23 cellular contexts compared by ENCODE assay signal in genomic region chr19:56988271-56988670, GRCh38.
DNase-seq lines count a peak whose midpoint lies in the region; ATAC-seq, FAIRE-seq and TF ChIP-seq lines count a peak whose summit lies in the region.
"Had no signal": no experiment of that assay in that cellular context is flagged by ENCODE, and none has a peak within 500 bp of the region (broad histone marks: within the 10 kb centered on the region; RNA-seq: fewer than 3 reads in every experiment).

No MANE protein-coding gene starts in this region.

- H3K36me3 Mint-ChIP-seq in H9 (ENCODE audit: insufficient read depth in 1 of 3, low read depth in 3 of 3), result peaks cover 25 to 43% (median 32%) of the 10 kb centered on the region in 3 experiments
- H3K36me3 Mint-ChIP-seq: CD8-positive, alpha-beta memory T cell; IgD-negative memory B cell had no signal

- intact Hi-C loops in HepG2 (cut with micrococcal nuclease; ENCODE audit: unreplicated experiment), result no loop called here
- intact Hi-C loops in right lobe of liver (cut with DNase I), result no loop called here

- H3K14ac ChIP-seq in trophoblast cell (ENCODE audit: low read length) (no peak overlapping the region), H9 (ENCODE audit: insufficient read depth, low read length) (no peak overlapping the region)

- in situ Hi-C loops in HepG2 (cut with HindIII; ENCODE audit: extremely low pct_ligation_motif_present, low pct_unique_long_range_greater_than_20kb), result no loop called here
- in situ Hi-C loops in GM13977 (cut with MboI; ENCODE audit: low pct_unique_long_range_greater_than_20kb, low sequenced_read_pairs, unreplicated experiment), result no loop called here

- H2BK120ac ChIP-seq in trophoblast cell (ENCODE audit: insufficient read depth, low read length, poor library complexity) (no peak overlapping the region), H9 (ENCODE audit: low read depth, low read length, poor library complexity, severe bottlenecking) (no peak overlapping the region)

- FAIRE-seq in HepG2 (lab: Jason Lieb, UNC), result no peak
- FAIRE-seq: GM12878, H54, HTR-8/SVneo had no signal

- H3T11ph ChIP-seq in H9 (ENCODE audit: low read length), result no peak overlapping the region

- H4K91ac ChIP-seq in trophoblast cell (ENCODE audit: low read depth, low read length), result no peak overlapping the region
- no peak overlapping the region for H4K91ac ChIP-seq in H9 (ENCODE audit: insufficient read length, low read depth, low read length)

- POLR2A ChIA-PET in HepG2 (lab: Yijun Ruan, JAX), result interaction anchor here (0.7 kb wide), 1 partner anchor 12 kb away, joined by 3 read pairs; no protein-coding TSS in a partner anchor

- H3K4ac ChIP-seq in trophoblast cell (ENCODE audit: low read depth, low read length) (no peak overlapping the region), H9 (ENCODE audit: low read depth, low read length) (no peak overlapping the region)

- H3K4me3 ChIP-seq in HepG2 (replicated peaks in 1 of 3; ENCODE audit: insufficient read depth in 1 of 3, low read depth in 2 of 3, low read length in 3 of 3) (no peak overlapping the region), right lobe of liver (no peak overlapping the region), trophoblast cell (ENCODE audit: low read depth, low read length) (no peak overlapping the region)
- H3K4me3 ChIP-seq: BLaER1 treated with 17β-estradiol and CSF1 and Interleukin-3, amounts not matched to agents 10 nM and 100 nM; GM12878; GM23338 had no signal

- BruUV-seq in HepG2 (replicated peaks; lab: Mats Ljungman, UMichigan), result no TSS peak

- TF ChIP-seq POLR2A in HepG2 (IDR thresholded peaks at IDR 0.05; ENCODE audit: insufficient read depth in 1 of 2, low read depth in 2 of 2, low read length in 2 of 2) (no peak), right lobe of liver (IDR thresholded peaks at IDR 0.05) (no peak)

- no peaks in the 10 kb centered on the region for H3K36me3 ChIP-seq in HepG2 (replicated peaks in 1 of 2; ENCODE audit: control insufficient read depth in 1 of 2, insufficient read depth in 2 of 2, low read length in 2 of 2)
- no peaks in the 10 kb centered on the region for H3K36me3 ChIP-seq in right lobe of liver
- no peaks in the 10 kb centered on the region for H3K36me3 ChIP-seq in trophoblast cell (ENCODE audit: control insufficient read depth in 1 of 2, insufficient read depth in 2 of 2, low read length in 2 of 2)
- H3K36me3 ChIP-seq: BLaER1 treated with 17β-estradiol and CSF1 and Interleukin-3, amounts not matched to agents 10 nM and 100 nM had no signal

- H3K27ac ChIP-seq in HepG2 (ENCODE audit: extremely low read length, insufficient read depth, low read length) (no peak overlapping the region), right lobe of liver (no peak overlapping the region), caudate nucleus (ENCODE audit: low read depth, low read length) (peak overlapping the region; percentile 89), trophoblast cell (ENCODE audit: low read depth, low read length) (no peak overlapping the region), H9 (ENCODE audit: insufficient read length, low read depth, low read length) (no peak overlapping the region)
- H3K27ac ChIP-seq: BLaER1 treated with 17β-estradiol and CSF1 and Interleukin-3, amounts not matched to agents 10 nM and 100 nM had no signal

- TF ChIP-seq RAD21 in HepG2 (CRISPR knock-in tag; IDR thresholded peaks at IDR 0.05), result no peak

- no peak for DNase-seq in HepG2 (ENCODE audit: low spot score)
- no peak for DNase-seq in right lobe of liver
- peak in 1 of 61 donors; percentile 9 for DNase-seq in caudate nucleus (lab: John Stamatoyannopoulos, UW)
- DNase-seq in trophoblast cell, result no peak
- no peak for DNase-seq in H9
- no peak for DNase-seq in GM13977 (ENCODE audit: low spot score)
- DNase-seq in globus pallidus (ENCODE audit: low spot score), result no peak
- DNase-seq: 8988T; CD8-positive, alpha-beta memory T cell; COR-L47; DMS 273 treated with DMSO at 0.1 percent for 48 hours; DMS53; DND-41; EL; HFFc6 had no signal

- H3K27me3 ChIP-seq in HepG2 (ENCODE audit: control insufficient read depth in 1 of 2, insufficient read depth in 2 of 2, low read length in 2 of 2) (no peaks in the 10 kb centered on the region), right lobe of liver (no peaks in the 10 kb centered on the region), trophoblast cell (ENCODE audit: insufficient read depth, low read length) (no peaks in the 10 kb centered on the region), H9 (ENCODE audit: insufficient read depth, low read length) (no peaks in the 10 kb centered on the region)
- H3K27me3 ChIP-seq: BLaER1 treated with 17β-estradiol and CSF1 and Interleukin-3, amounts not matched to agents 10 nM and 100 nM had no signal

- H2AFZ ChIP-seq in HepG2 (ENCODE audit: low read length) (no peak overlapping the region), trophoblast cell (ENCODE audit: insufficient read depth, low read length, poor library complexity) (no peak overlapping the region), H9 (ENCODE audit: low read length) (no peak overlapping the region)
- H2AFZ ChIP-seq: GM23338 had no signal

- H4K8ac ChIP-seq in trophoblast cell (ENCODE audit: low read depth, low read length) (no peak overlapping the region), H9 (replicated peaks; ENCODE audit: insufficient read length, low read depth, low read length) (no peak overlapping the region)

- H3K9me3 Mint-ChIP-seq in H9, result peaks cover 87 to 96% of the 10 kb centered on the region in 2 experiments

- H3K4me1 Mint-ChIP-seq in H9, result no peaks in the 10 kb centered on the region
- H3K4me1 Mint-ChIP-seq: B cell; CD8-positive, alpha-beta memory T cell; GM23338; IgD-negative memory B cell had no signal

- H2AK5ac ChIP-seq in trophoblast cell (ENCODE audit: low read length), result no peak overlapping the region
- H2AK5ac ChIP-seq in H9 (ENCODE audit: insufficient read length, low read length), result no peak overlapping the region

- WGBS in HepG2 (ENCODE audit: low lambda C conversion rate), result 56% methylated on average over 6 of the region's 6 CpGs
- WGBS in right lobe of liver (ENCODE audit: insufficient coverage, low coverage, low lambda C conversion rate, missing lambda C conversion rate), result 57% methylated on average over 6 of the region's 6 CpGs
- WGBS in trophoblast cell (ENCODE audit: extremely low coverage, insufficient coverage, insufficient read length), result no CpG with 5 or more reads among the region's 6 CpGs
- WGBS in H9 (ENCODE audit: extremely low coverage, insufficient read length, low lambda C conversion rate), result no CpG with 5 or more reads among the region's 6 CpGs

- no peak for ATAC-seq in HepG2
- ATAC-seq in right lobe of liver, result no peak
- ATAC-seq: GM12878, GM23338, HCT116 had no signal

- H3K9me3 ChIP-seq in HepG2 (ENCODE audit: low read length), result no peaks in the 10 kb centered on the region
- H3K9me3 ChIP-seq in right lobe of liver, result no peaks in the 10 kb centered on the region
- H3K9me3 ChIP-seq in trophoblast cell (ENCODE audit: insufficient read depth, low read depth, low read length), result peaks cover 20% of the 10 kb centered on the region
- peaks cover 79% of the 10 kb centered on the region for H3K9me3 ChIP-seq in H9 (ENCODE audit: control insufficient read depth, low read depth, low read length)

- TF ChIP-seq CTCF in HepG2 (CRISPR knock-in tag; IDR thresholded peaks at IDR 0.05) (no peak), right lobe of liver (IDR thresholded peaks at IDR 0.05) (no peak), H9 (conservative IDR thresholded peaks at IDR 0.05) (no peak), GM13977 (IDR thresholded peaks at IDR 0.05; ENCODE audit: extremely low read depth, insufficient read depth, missing control alignments) (no peak)

- no peak overlapping the region for H2BK15ac ChIP-seq in H9 (ENCODE audit: low read depth, low read length)

- H3K23me2 ChIP-seq in H9 (ENCODE audit: insufficient read length, low read depth, low read length, poor library complexity, severe bottlenecking), result no peaks in the 10 kb centered on the region

- no peak overlapping the region for H3K27ac Mint-ChIP-seq in H9
- H3K27ac Mint-ChIP-seq: B cell; CD8-positive, alpha-beta memory T cell; GM23338; HFFc6; IgD-negative memory B cell had no signal

- H3K18ac ChIP-seq in trophoblast cell (ENCODE audit: low read length), result no peak overlapping the region
- no peak overlapping the region for H3K18ac ChIP-seq in H9 (ENCODE audit: insufficient read length, low read depth, low read length)

- H2BK5ac ChIP-seq in trophoblast cell (ENCODE audit: low read depth, low read length, poor library complexity), result no peak overlapping the region
- no peak overlapping the region for H2BK5ac ChIP-seq in H9 (ENCODE audit: insufficient read length, low read length)

- H3K4me1 ChIP-seq in HepG2 (ENCODE audit: insufficient read depth, low read length), result peaks cover 27% of the 10 kb centered on the region; the same call in 1 of the 2 replicates
- no peaks in the 10 kb centered on the region for H3K4me1 ChIP-seq in right lobe of liver
- no peaks in the 10 kb centered on the region for H3K4me1 ChIP-seq in trophoblast cell (ENCODE audit: control insufficient read depth in 1 of 2, insufficient read depth in 2 of 2, low read length in 2 of 2)
- H3K4me1 ChIP-seq in H9 (ENCODE audit: insufficient read depth, low read length), result no peaks in the 10 kb centered on the region

- H2BK12ac ChIP-seq in trophoblast cell (ENCODE audit: low read length), result no peak overlapping the region
- no peak overlapping the region for H2BK12ac ChIP-seq in H9 (ENCODE audit: insufficient read length, low read depth, low read length)

- no peak overlapping the region for H4K12ac ChIP-seq in trophoblast cell (ENCODE audit: low read depth, low read length)

- H3K4me2 ChIP-seq in HepG2 (ENCODE audit: low read depth, low read length) (no peak overlapping the region), trophoblast cell (ENCODE audit: low read length) (no peak overlapping the region), H9 (ENCODE audit: insufficient read depth, insufficient read length, low read length) (no peak overlapping the region)
- H3K4me2 ChIP-seq: BLaER1 treated with 17β-estradiol and CSF1 and Interleukin-3, amounts not matched to agents 10 nM and 100 nM; GM23338 had no signal

- no peaks in the 10 kb centered on the region for H3K79me1 ChIP-seq in trophoblast cell (ENCODE audit: low read length)
- H3K79me1 ChIP-seq in H9 (ENCODE audit: insufficient read depth, low read depth, low read length, poor library complexity, severe bottlenecking), result no peaks in the 10 kb centered on the region

- CTCF ChIA-PET in HepG2 (lab: Yijun Ruan, JAX; ENCODE audit: low intra/inter-chr PET ratio, low total read pairs), result no interaction called here

- H4K5ac ChIP-seq in H9 (ENCODE audit: insufficient read length, low read depth, low read length), result no peak overlapping the region

- H3K9ac ChIP-seq in HepG2 (ENCODE audit: insufficient read depth, low read depth, low read length), result no peak overlapping the region
- H3K9ac ChIP-seq in trophoblast cell (ENCODE audit: low read length), result peak overlapping the region; percentile 55
- no peak overlapping the region for H3K9ac ChIP-seq in H9 (ENCODE audit: extremely low read depth, insufficient read length, low read length)
- H3K9ac ChIP-seq: BLaER1 treated with 17β-estradiol and CSF1 and Interleukin-3, amounts not matched to agents 10 nM and 100 nM had no signal

- H3K79me2 ChIP-seq in HepG2 (ENCODE audit: insufficient read depth, low read length) (no peaks in the 10 kb centered on the region), trophoblast cell (ENCODE audit: control insufficient read depth, insufficient read depth, low read length, poor library complexity) (no peaks in the 10 kb centered on the region), H9 (ENCODE audit: insufficient read depth, low read length) (no peaks in the 10 kb centered on the region)

- H3K27me3 Mint-ChIP-seq in H9 (ENCODE audit: low read depth), result peaks cover 4% of the 10 kb centered on the region; the same call in 1 of the 2 replicates
- H3K27me3 Mint-ChIP-seq: B cell, IgD-negative memory B cell had no signal

- TF ChIP-seq EP300 in HepG2 (IDR thresholded peaks at IDR 0.05; ENCODE audit: low read depth in 2 of 2, low read length in 2 of 2) (no peak), HepG2 (CRISPR knock-in tag; IDR thresholded peaks at IDR 0.05; ENCODE audit: borderline replicate concordance) (no peak)

- H4K20me1 ChIP-seq in HepG2 (ENCODE audit: insufficient read depth, low read length) (no peaks in the 10 kb centered on the region), H9 (ENCODE audit: control insufficient read depth, insufficient read depth, insufficient read length) (no peaks in the 10 kb centered on the region)
- H4K20me1 ChIP-seq: BLaER1 treated with 17β-estradiol and CSF1 and Interleukin-3, amounts not matched to agents 10 nM and 100 nM had no signal

- H3K56ac ChIP-seq in H9 (ENCODE audit: insufficient read length, low read depth, low read length), result no peak overlapping the region

- no peak overlapping the region for H3K23ac ChIP-seq in trophoblast cell (ENCODE audit: low read length)
- H3K23ac ChIP-seq in H9 (ENCODE audit: insufficient read length, low read depth, low read length), result no peak overlapping the region

- H3K4me3 Mint-ChIP-seq in H9, result no peak overlapping the region
- H3K4me3 Mint-ChIP-seq: B cell; CD8-positive, alpha-beta memory T cell; GM23338; HFFc6; IgD-negative memory B cell had no signal

- H2BK20ac ChIP-seq in H9 (ENCODE audit: low read depth, low read length, poor library complexity, severe bottlenecking), result no peak overlapping the region
